ENCODE assay signal across 10 cellular contexts in genomic region chr19:17706750-17707181, GRCh38. TPM values are rescaled to one million over a fixed set of nuclear protein-coding genes. Genes with fewer than 3 reads are reported as not detected.
DNase-seq lines count a peak whose midpoint lies in the region; ATAC-seq and TF ChIP-seq lines count a peak whose summit lies in the region.
"Had no signal": no experiment of that assay in that cellular context is flagged by ENCODE, and none has a peak within 500 bp of the region (broad histone marks: within the 10 kb centered on the region; RNA-seq: fewer than 3 reads in every experiment).

No MANE protein-coding gene starts in this region.

- no TSS peak for BruUV-seq in Calu3 (replicated peaks; lab: Mats Ljungman, UMichigan)

- H3K4me3 ChIP-seq in MG63 (no peak overlapping the region), ovary (no peak overlapping the region)

- no peaks in the 10 kb centered on the region for H3K27me3 ChIP-seq in MG63
- no peaks in the 10 kb centered on the region for H3K27me3 ChIP-seq in ovary

- no peak overlapping the region for H3K4me3 Mint-ChIP-seq in Calu3 (ENCODE audit: low read depth, unreplicated experiment)
- H3K4me3 Mint-ChIP-seq: brain; T-helper 1 cell treated with Interleukin-12 subunit alpha and Interleukin-12 subunit beta and Interleukin-4 antibody, amounts not matched to agents 30 μg/mL and 1 μg/mL, for 36 hours had no signal

- 6 to 13% (median 7%) methylated on average over 17 of the region's 17 CpGs for WGBS in ovary, 3 donors

- no peak for TF ChIP-seq POLR2A in ovary (IDR thresholded peaks at IDR 0.05)

- peaks cover 11% of the 10 kb centered on the region for H3K27me3 Mint-ChIP-seq in Calu3 (ENCODE audit: unreplicated experiment)

- no peak for TF ChIP-seq EP300 in ovary (IDR thresholded peaks at IDR 0.05)

- H3K4me1 ChIP-seq in ovary (ENCODE audit: insufficient read depth) = no peaks in the 10 kb centered on the region

- H3K36me3 ChIP-seq in MG63 (no peaks in the 10 kb centered on the region), ovary (no peaks in the 10 kb centered on the region)

- H3K9me3 Mint-ChIP-seq in Calu3 (ENCODE audit: low read depth, unreplicated experiment) = no peaks in the 10 kb centered on the region
- H3K9me3 Mint-ChIP-seq: T-helper 1 cell treated with Interleukin-12 subunit alpha and Interleukin-12 subunit beta and Interleukin-4 antibody, amounts not matched to agents 30 μg/mL and 1 μg/mL, for 36 hours had no signal

- DNase-seq in EL = peak; percentile 50
- peak; percentile 44 for DNase-seq in MG63
- peak; percentile 89 for DNase-seq in cerebellar cortex (ENCODE audit: low spot score)
- DNase-seq in lung microvascular endothelial cell (ENCODE audit: low read depth in 2 of 2) = peak; percentile 55 to 60
- no peak for DNase-seq in ovary
- no peak for DNase-seq in Calu3

- intact Hi-C loops in ovary (cut with DNase I) = no loop called here
- intact Hi-C loops in Calu3 (cut with micrococcal nuclease; ENCODE audit: unreplicated experiment) = no loop called here

- no peak for TF ChIP-seq CTCF in ovary (IDR thresholded peaks at IDR 0.05)
- TF ChIP-seq CTCF in Calu3 (IDR thresholded peaks at IDR 0.05; ENCODE audit: unreplicated experiment) = no peak

- ATAC-seq in HG03442 (IDR thresholded peaks at IDR 0.05; ENCODE audit: unreplicated experiment) = no peak
- ATAC-seq in GM18868 (IDR thresholded peaks at IDR 0.05; ENCODE audit: unreplicated experiment) = no peak

- no peaks in the 10 kb centered on the region for H3K4me1 Mint-ChIP-seq in Calu3 (ENCODE audit: low read depth, unreplicated experiment)

- CTCF ChIA-PET in Calu3 (lab: Charles Lee) = no interaction called here

- H3K9me3 ChIP-seq in MG63 (no peaks in the 10 kb centered on the region), ovary (no peaks in the 10 kb centered on the region)

- H3K36me3 Mint-ChIP-seq in Calu3 (ENCODE audit: insufficient read depth, unreplicated experiment) = peaks cover 5% of the 10 kb centered on the region
- H3K36me3 Mint-ChIP-seq: brain had no signal

- H3K27ac Mint-ChIP-seq in Calu3 (ENCODE audit: unreplicated experiment) = no peak overlapping the region
- H3K27ac Mint-ChIP-seq: T-helper 1 cell treated with Interleukin-12 subunit alpha and Interleukin-12 subunit beta and Interleukin-4 antibody, amounts not matched to agents 30 μg/mL and 1 μg/mL, for 36 hours had no signal

- no peak overlapping the region for H3K27ac ChIP-seq in ovary

RNA-seq across cellular contexts. Expression of gene MAP1S, which starts 12.5 kb away (rescaled TPM):
- 23.3 and 50.0 TPM in 2 replicates for total RNA-seq in MG63 (2014; rRNA removed; shearing (Covaris generic); ENCODE audit: low replicate concordance)
- total RNA-seq in lung microvascular endothelial cell = 26.0 and 39.7 TPM in 2 replicates
- total RNA-seq in ovary = 10 to 100 TPM; 25.4 to 76.8 (median 69.3) TPM
- 10 to 100 TPM in 1 of 2 donors, 1 to 10 TPM in 1; 5.0 to 24.5 TPM for polyA plus RNA-seq in ovary
- total RNA-seq in Calu3 (2022) = 57.1 and 59.5 TPM in 2 replicates

RNA-seq across cellular contexts. Expression of gene UNC13A, which starts 18.6 kb away (rescaled TPM):
- total RNA-seq in MG63 (2014; rRNA removed; shearing (Covaris generic); ENCODE audit: low replicate concordance) = 0.10 TPM in 1 of 2 replicates, not detected in the other
- total RNA-seq in lung microvascular endothelial cell (under 0.01 TPM in 2 replicates), ovary (under 1 TPM; 0.08 to 0.32 (median 0.12) TPM), Calu3 (2022) (0.28 and 3.8 TPM in 2 replicates)
- under 1 TPM; 0.24 to 0.38 TPM for polyA plus RNA-seq in ovary

RNA-seq across cellular contexts. Expression of gene FCHO1, which starts 44.5 kb away (rescaled TPM):
- 0.82 TPM in 1 of 2 replicates, not detected in the other for total RNA-seq in MG63 (2014; rRNA removed; shearing (Covaris generic); ENCODE audit: low replicate concordance)
- total RNA-seq in lung microvascular endothelial cell (0.20 and 0.65 TPM in 2 replicates), ovary (1 to 10 TPM; 1.7 to 4.3 (median 3.0) TPM), Calu3 (2022) (0.61 and 1.3 TPM in 2 replicates)
- 1 to 10 TPM in 1 of 2 donors, under 1 TPM in 1; 0.95 to 2.0 TPM for polyA plus RNA-seq in ovary

Comparison
In these comparisons a context has a peak if more than half of its experiments do, and no peak if none do; other contexts are left out.
1. DNase-seq: peak in EL (single experiment), MG63 (single experiment), cerebellar cortex (single experiment) and lung microvascular endothelial cell (2 of 2); none in ovary (0 of 5) and Calu3 (single experiment).